Comparison of ENCODE assay signal across 22 cellular contexts in genomic region chr13:110866491-110867170, GRCh38.
"Had no signal": no experiment of that assay in that cellular context is flagged by ENCODE, and none has a peak within 500 bp of the region (broad histone marks: within the 10 kb centered on the region; RNA-seq: fewer than 3 reads in every experiment).

No MANE protein-coding gene starts in this region.

- H3K9ac ChIP-seq: KMS-11 had no signal

- H3K27me3 ChIP-seq: SJSA1 had no signal

- FAIRE-seq: RCC 7860 had no signal

- H3K4me2 ChIP-seq: KMS-11 had no signal

- DNase-seq: IMR-90, Kasumi-1, MM.1S, NCI-H1092 treated with DMSO at 0.1 percent for 48 hours, NCI-H1436, NCI-H187, NCI-H2029, NCI-H2081 treated with DMSO at 0.1 percent for 48 hours, NCI-H2171, NCI-H226, NCI-H446, NCI-H510A, NCI-H524 treated with DMSO at 0.1 percent for 48 hours, NCI-H69, NCI-H774, Right ventricle myocardium superior, RPMI8226, SIG-M5 had no signal

- H3K4me3 ChIP-seq: SJSA1, SK-N-MC had no signal

- H3K9me3 ChIP-seq: SJSA1 had no signal

- H3K27ac ChIP-seq: KMS-11, SJSA1, SK-N-MC had no signal
